ENCODE assay signal across 16 cellular contexts in the genomic region with DNA sequence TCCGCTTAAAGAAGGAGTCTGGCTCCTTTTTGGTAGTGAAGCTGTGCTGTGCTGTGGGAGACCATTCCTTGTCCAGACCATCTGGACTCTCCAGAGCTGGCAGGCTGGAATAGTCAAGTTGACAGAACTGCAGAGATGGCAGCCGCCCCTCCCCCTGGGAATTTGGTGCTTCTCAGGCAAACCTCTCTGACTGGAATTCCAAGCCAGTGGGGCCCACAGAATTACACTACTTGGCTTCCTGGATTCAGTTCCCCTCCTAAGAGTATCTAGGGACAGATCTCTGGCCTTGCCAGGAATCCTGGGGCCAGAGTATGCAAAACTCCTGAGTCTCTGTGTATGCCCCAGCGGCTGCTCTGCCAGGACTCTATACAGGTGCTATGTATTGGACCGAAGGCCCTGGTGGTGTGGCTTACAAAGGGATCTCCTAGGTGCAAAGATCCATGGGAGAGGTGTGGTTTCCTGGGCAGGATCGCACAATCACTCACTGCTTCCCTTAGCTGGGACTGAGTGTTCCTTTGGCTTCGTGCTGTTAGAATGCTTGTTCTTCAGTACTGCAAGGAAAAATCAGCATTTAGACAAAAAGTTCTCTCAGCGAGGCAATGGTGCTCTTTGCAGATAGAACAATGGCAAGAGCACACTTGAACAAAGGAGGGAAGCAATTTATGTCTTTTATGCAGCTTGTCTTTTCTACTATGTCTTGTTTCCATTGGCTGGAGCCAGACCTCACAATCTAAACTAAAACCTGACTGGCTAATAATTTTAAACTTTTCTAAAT.
A peak's percentile ranks its signal among the peaks of the same experiment; 100 is the strongest.
DNase-seq lines count a peak whose midpoint lies in the region; ATAC-seq, FAIRE-seq and TF ChIP-seq lines count a peak whose summit lies in the region.
"Had no signal": no experiment of that assay in that cellular context is flagged by ENCODE, and none has a peak within 500 bp of the region (broad histone marks: within the 10 kb centered on the region; RNA-seq: fewer than 3 reads in every experiment).

No MANE protein-coding gene starts in this region.

- H3K4me1 ChIP-seq in right atrium auricular region (peaks cover 0 to 9% of the 10 kb centered on the region in 2 donors), small intestine (ENCODE audit: control insufficient read depth in 2 of 2, insufficient read depth in 1 of 2, low read depth in 1 of 2, low read length in 1 of 2) (no peaks in the 10 kb centered on the region), spleen (peaks cover 0 to 19% (median 9%) of the 10 kb centered on the region in 6 donors)

- DNase-seq in DMS 273 (lab: John Stamatoyannopoulos, UW; ENCODE audit: unreplicated experiment) (peak; percentile 77), DMS 273 treated with DMSO at 0.1 percent for 48 hours (lab: John Stamatoyannopoulos, UW) (no peak), WTC11 (ENCODE audit: low spot score) (peak; percentile 63), right atrium auricular region (ENCODE audit: low spot score) (no peak), small intestine (peak; percentile 57), epidermal melanocyte (ENCODE audit: insufficient read length, low spot score) (no peak), amniotic stem cell (lab: John Stamatoyannopoulos, UW) (no peak), spleen (no peak)
- DNase-seq: DND-41; HFFc6; NCI-H1694; stimulated activated CD4-positive, alpha-beta T cell treated with anti-CD3 and anti-CD28 coated beads, Interleukin-1b, Interleukin-23, amount 100 ng/mL, for 48 hours; stomach had no signal

- CTCF ChIA-PET in WTC11 (lab: Charles Lee), result interaction anchor here (1.4 kb wide), 1 partner anchor 136 kb away, joined by 7 read pairs; no protein-coding TSS in a partner anchor

- TF ChIP-seq CTCF in WTC11 (IDR thresholded peaks at IDR 0.05), result no peak
- TF ChIP-seq CTCF in right atrium auricular region (IDR thresholded peaks at IDR 0.05), result no peak
- TF ChIP-seq CTCF in spleen (IDR thresholded peaks at IDR 0.05 in 8 of 11, conservative IDR thresholded peaks at IDR 0.05 in 3 of 11), result no peak

- H3K27ac Mint-ChIP-seq in WTC11, result peak overlapping the region; percentile 92
- H3K27ac Mint-ChIP-seq: activated T-helper 17 cell treated with anti-CD3 and anti-CD28 coated beads, Interleukin-2, amount 50 U/mL, for 72 hours; HFFc6 had no signal

- 78 to 87% (median 83%) methylated on average over 7 of the region's 7 CpGs for WGBS in small intestine, 3 donors
- WGBS in spleen, 5 donors, result 74 to 93% (median 77%) methylated on average over 6 to 7 of the region's 7 CpGs

- TF ChIP-seq POLR2A in spleen (IDR thresholded peaks at IDR 0.05), result no peak

- H3K36me3 Mint-ChIP-seq in WTC11, result peaks cover 8% of the 10 kb centered on the region

- intact Hi-C loops in spleen (cut with DNase I; ENCODE audit: low total_unique reads), result no loop called here

- FAIRE-seq in small intestine (lab: Jason Lieb, UNC), result no peak

- H3K27me3 ChIP-seq in right atrium auricular region (no peaks in the 10 kb centered on the region), small intestine (ENCODE audit: control insufficient read depth in 2 of 2, insufficient read depth in 2 of 2, low read length in 2 of 2) (no peaks in the 10 kb centered on the region), spleen (replicated peaks in 1 of 7) (no peaks in the 10 kb centered on the region)
- H3K27me3 ChIP-seq: neutrophil, stomach had no signal

- no peaks in the 10 kb centered on the region for H3K36me3 ChIP-seq in right atrium auricular region
- peaks cover 0 to 3% of the 10 kb centered on the region in 2 donors for H3K36me3 ChIP-seq in small intestine (ENCODE audit: control insufficient read depth in 2 of 2, insufficient read depth in 2 of 2, low read length in 2 of 2)
- peaks cover 0 to 36% (median 3%) of the 10 kb centered on the region in 6 donors for H3K36me3 ChIP-seq in spleen
- H3K36me3 ChIP-seq: neutrophil had no signal

- H3K4me3 ChIP-seq in right atrium auricular region, result no peak overlapping the region
- no peak overlapping the region for H3K4me3 ChIP-seq in small intestine (ENCODE audit: low read depth in 1 of 2, low read length in 2 of 2)
- H3K4me3 ChIP-seq in spleen, result no peak overlapping the region
- H3K4me3 ChIP-seq: stomach had no signal

- H3K9me3 Mint-ChIP-seq in WTC11, result peaks cover 5% of the 10 kb centered on the region
- H3K9me3 Mint-ChIP-seq: activated T-helper 17 cell treated with anti-CD3 and anti-CD28 coated beads, Interleukin-2, amount 50 U/mL, for 72 hours; HFFc6 had no signal

- peaks cover 40% of the 10 kb centered on the region for H3K4me1 Mint-ChIP-seq in WTC11

- H3K27ac ChIP-seq in right atrium auricular region (peak overlapping the region; percentile 40 to 54), small intestine (ENCODE audit: low read depth in 1 of 2, low read length in 1 of 2) (no peak overlapping the region), spleen (peak overlapping the region in 2 of 8 donors; percentile 2 to 9)
- H3K27ac ChIP-seq: 22Rv1, neutrophil had no signal

- H3K27me3 Mint-ChIP-seq in WTC11 (ENCODE audit: low read depth), result no peaks in the 10 kb centered on the region
- H3K27me3 Mint-ChIP-seq: activated T-helper 17 cell treated with anti-CD3 and anti-CD28 coated beads, Interleukin-2, amount 50 U/mL, for 72 hours had no signal

- no peak overlapping the region for H3K4me3 Mint-ChIP-seq in WTC11
- H3K4me3 Mint-ChIP-seq: activated T-helper 17 cell treated with anti-CD3 and anti-CD28 coated beads, Interleukin-2, amount 50 U/mL, for 72 hours; HFFc6 had no signal

- peak; percentile 90 for ATAC-seq in WTC11
- ATAC-seq: activated T-helper 17 cell treated with anti-CD3 and anti-CD28 coated beads, Interleukin-2, amount 50 U/mL, for 72 hours had no signal

- POLR2A ChIA-PET in WTC11 (lab: Charles Lee), result interaction anchor here (0.8 kb wide), 1 partner anchor 22 kb away, joined by 5 read pairs; no protein-coding TSS in a partner anchor

- H3K9me3 ChIP-seq in right atrium auricular region, result no peaks in the 10 kb centered on the region
- no peaks in the 10 kb centered on the region for H3K9me3 ChIP-seq in small intestine (ENCODE audit: control insufficient read depth, low read depth)
- peaks cover 0 to 6% (median 5%) of the 10 kb centered on the region in 8 donors for H3K9me3 ChIP-seq in spleen
- H3K9me3 ChIP-seq: neutrophil, stomach had no signal

TF ChIP-seq in WTC11, 78 proteins besides CTCF, POLR2A, EP300 and RAD21:
- TF ChIP-seq ZNF232 (CRISPR knock-in tag; IDR thresholded peaks at IDR 0.05), result no peak
- 0 out of 2 replicates have a peak, but pooled peaks have one; percentile 18 for TF ChIP-seq FOXP1 (CRISPR knock-in tag; IDR thresholded peaks at IDR 0.05; ENCODE audit: borderline replicate concordance)

Comparison
In these comparisons a context has a peak if more than half of its experiments do, and no peak if none do; other contexts are left out.
1. DNase-seq: peak in DMS 273 (single experiment), WTC11 (single experiment) and small intestine (single experiment); none in DMS 273 treated with DMSO at 0.1 percent for 48 hours (single experiment), right atrium auricular region (single experiment), epidermal melanocyte (single experiment), amniotic stem cell (single experiment) and spleen (single experiment).
2. H3K27ac ChIP-seq: peak in right atrium auricular region (2 of 2); none in small intestine (0 of 2).